ENCODE assay signal across 8 cellular contexts in the genomic region with DNA sequence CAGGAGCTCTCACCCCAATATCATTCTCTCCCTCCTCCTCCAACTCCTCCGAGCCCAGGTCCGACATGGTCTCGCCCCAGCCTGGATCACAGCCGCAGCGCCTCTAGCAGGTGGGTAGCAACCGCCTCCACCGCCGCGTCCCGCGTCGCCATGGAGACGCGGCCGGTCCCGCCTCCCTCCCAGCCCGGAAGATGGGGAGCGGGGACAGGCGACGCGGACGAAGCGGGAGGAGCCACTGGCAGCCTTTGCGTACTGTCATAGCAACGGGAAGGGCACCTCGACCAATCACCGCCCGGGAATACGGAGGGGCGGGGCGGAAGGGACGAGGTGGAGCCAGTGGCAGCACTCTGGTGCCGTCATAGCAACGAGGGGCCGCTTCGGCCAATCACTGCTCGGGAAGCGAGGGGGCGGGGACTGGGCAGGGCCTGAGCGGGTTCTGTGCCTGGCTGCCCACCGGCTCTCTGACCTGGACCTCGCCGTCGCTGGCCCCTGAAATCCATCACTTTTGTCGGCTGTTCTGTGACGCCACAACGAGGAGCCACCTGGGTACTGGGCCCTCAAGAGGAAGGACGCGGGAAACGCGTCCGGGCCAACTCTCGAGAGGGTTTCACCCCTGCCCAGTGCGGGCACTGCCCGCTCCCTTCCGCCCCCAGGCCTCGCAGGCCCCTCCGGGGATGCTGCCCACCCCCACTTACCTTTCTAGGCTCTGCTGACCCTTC. TPM values are rescaled to one million over a fixed set of nuclear protein-coding genes. Genes with fewer than 3 reads are reported as not detected.
A peak's percentile ranks its signal among the peaks of the same experiment; 100 is the strongest.
DNase-seq lines count a peak whose midpoint lies in the region; ATAC-seq, FAIRE-seq and TF ChIP-seq lines count a peak whose summit lies in the region.

RSPH1 (minus strand) TSS at position 105 of the 719 bp plus-strand sequence; CDS start at position 67, 38 bp downstream.

- DNase-seq in BJ (ENCODE audit: low read depth) (peak; percentile 91), GM19240 (ENCODE audit: insufficient read length, low spot score) (peak; percentile 91), NCI-H524 (lab: John Stamatoyannopoulos, UW) (peak; percentile 98 to 99), kidney glomerular epithelial cell (lab: John Stamatoyannopoulos, UW) (peak; percentile 97)
- DNase-seq in activated CD4-positive, alpha-beta T cell treated with anti-CD3 and anti-CD28 coated beads for 4 hours, result peak; percentile 99
- peak; percentile 98 to 100 for DNase-seq in stimulated activated CD4-positive, alpha-beta T cell treated with anti-CD3 and anti-CD28 coated beads, Interleukin-15, amount 100 ng/mL, for 48 hours (ENCODE audit: low read depth in 2 of 2)

- peaks cover 3% of the 10 kb centered on the region for H3K27me3 ChIP-seq in BJ (ENCODE audit: control insufficient read depth, insufficient read depth, low read length)

- ATAC-seq in HG03457 (IDR thresholded peaks at IDR 0.05; ENCODE audit: unreplicated experiment), result peak; percentile 97

- CTCF ChIA-PET in BJ (lab: Yijun Ruan, JAX), result no interaction called here

- FAIRE-seq in colon (lab: Jason Lieb, UNC), result peak; percentile 43

- POLR2A ChIA-PET in BJ (lab: Charles Lee), result no interaction called here

- 0 out of 2 replicates have a peak, but pooled peaks have one; percentile 8 for TF ChIP-seq CTCF in BJ (IDR thresholded peaks at IDR 0.05; ENCODE audit: insufficient read depth, low read depth, low read length)

- no peaks in the 10 kb centered on the region for H3K36me3 ChIP-seq in BJ (ENCODE audit: control insufficient read depth, insufficient read depth, low read length)

- H3K4me3 ChIP-seq in BJ (ENCODE audit: low read depth, low read length), result peak within 1 kb of the TSS; percentile 57

RNA-seq across cellular contexts. Expression of gene RSPH1, which starts in this region (rescaled TPM):
- 0.06 and 0.11 TPM in 2 replicates for polyA plus RNA-seq in BJ (2011; rRNA removed)
- polyA minus RNA-seq in BJ (2011; rRNA and poly(A)+ RNA removed), result not detected in 2 replicates

Comparison
In these comparisons a context has a peak if more than half of its experiments do, and no peak if none do; other contexts are left out.
1. Peak in every context shown above with its lines: DNase-seq, ATAC-seq and H3K4me3 ChIP-seq.
2. Peak in DNase-seq and H3K4me3 ChIP-seq in BJ; RNA of the gene not detected or under 1 TPM.